ENCODE assay signal across 8 cellular contexts in genomic region chr20:20052074-20052970, GRCh38. TPM values are rescaled to one million over a fixed set of nuclear protein-coding genes. Genes with fewer than 3 reads are reported as not detected.
DNase-seq lines count a peak whose midpoint lies in the region; ATAC-seq and TF ChIP-seq lines count a peak whose summit lies in the region.

Gene CFAP61, plus strand, starts transcription at chr20:20052532. Its CDS starts 4,122 bp downstream, at chr20:20056654.
Gene CRNKL1, minus strand, starts transcription at chr20:20052466. Its CDS starts 124 bp downstream, at chr20:20052342.

- H3K27me3 ChIP-seq in osteoblast (ENCODE audit: insufficient read depth, low read length) (peaks cover 3% of the 10 kb centered on the region), thoracic aorta (replicated peaks; ENCODE audit: insufficient read depth) (no peaks in the 10 kb centered on the region)

- ATAC-seq in HG02678 (IDR thresholded peaks at IDR 0.05; ENCODE audit: unreplicated experiment) = peak; percentile 93
- peak; percentile 97 for ATAC-seq in thoracic aorta (ENCODE audit: insufficient number of reproducible peaks, low FRiP score, low read depth)

- peaks cover 6% of the 10 kb centered on the region for H4K20me1 ChIP-seq in osteoblast (ENCODE audit: insufficient read depth, low read length)

- peak within 1 kb of the TSS; percentile 82 for H3K4me3 ChIP-seq in GM12864 (ENCODE audit: low read depth, low read length)
- H3K4me3 ChIP-seq in osteoblast (ENCODE audit: insufficient read depth, low read length) = peak within 1 kb of the TSS; percentile 100
- peak within 1 kb of the TSS; percentile 90 for H3K4me3 ChIP-seq in thoracic aorta

- TF ChIP-seq CTCF in GM12864 (IDR thresholded peaks at IDR 0.05; ENCODE audit: low read depth, low read length, missing control alignments) (no peak), osteoblast (IDR thresholded peaks at IDR 0.05; ENCODE audit: extremely low read depth, low read depth, low read length) (no peak), thoracic aorta (IDR thresholded peaks at IDR 0.05) (no peak)

- peak within 1 kb of the TSS; percentile 92 for H3K4me2 ChIP-seq in osteoblast (ENCODE audit: insufficient read depth, low read length)

- intact Hi-C loops in head of caudate nucleus (cut with DNase I) = no loop called here

- peaks cover 23% of the 10 kb centered on the region for H3K79me2 ChIP-seq in osteoblast (ENCODE audit: insufficient read depth, low read length)

- DNase-seq in GM12864 (ENCODE audit: low read depth) = peak; percentile 98
- peak; percentile 96 for DNase-seq in NCI-H1105 treated with DMSO at 0.1 percent for 48 hours (lab: John Stamatoyannopoulos, UW)
- DNase-seq in SKM-1 treated with dmso at 0.1 percent for 144 hours (lab: John Stamatoyannopoulos, UW; ENCODE audit: unreplicated experiment) = peak; percentile 91
- peak; percentile 91 for DNase-seq in activated naive CD8-positive, alpha-beta T cell treated with anti-CD3 and anti-CD28 coated beads, Interleukin-2, amount 50 U/mL, for 16 hours (ENCODE audit: low read depth, low spot score)
- DNase-seq in head of caudate nucleus = peak; percentile 95 to 99 (median 98)
- peak; percentile 94 for DNase-seq in osteoblast (ENCODE audit: insufficient read length, low spot score, missing footprints)
- DNase-seq in thoracic aorta (ENCODE audit: low spot score) = peak; percentile 82

- peak within 1 kb of the TSS; percentile 99 for H2AFZ ChIP-seq in osteoblast (ENCODE audit: low read length)

- H3K27ac ChIP-seq in osteoblast (ENCODE audit: low read depth, low read length) = peak within 1 kb of the TSS; percentile 86
- H3K27ac ChIP-seq in thoracic aorta = peak within 1 kb of the TSS; percentile 75 to 94

- peaks cover 29% of the 10 kb centered on the region for H3K36me3 ChIP-seq in osteoblast (ENCODE audit: insufficient read depth, low read length)
- peaks cover 26% of the 10 kb centered on the region for H3K36me3 ChIP-seq in thoracic aorta

- H3K4me1 ChIP-seq in osteoblast (ENCODE audit: insufficient read depth, low read length) = peaks cover 7% of the 10 kb centered on the region
- H3K4me1 ChIP-seq in thoracic aorta (ENCODE audit: control insufficient read depth in 1 of 2, low read depth in 2 of 2) = peaks cover 8 to 18% of the 10 kb centered on the region in 2 donors

- H3K9me3 ChIP-seq in osteoblast (ENCODE audit: low read depth, low read length) (no peaks in the 10 kb centered on the region), thoracic aorta (no peaks in the 10 kb centered on the region)

RNA-seq across cellular contexts. Expression of gene CFAP61, which starts in this region (rescaled TPM):
- total RNA-seq in osteoblast = not detected in 2 replicates
- under 1 TPM in 1 of 2 donors, not detected in 1; 0.27 TPM for total RNA-seq in thoracic aorta

RNA-seq across cellular contexts. Expression of gene CRNKL1, which starts in this region (rescaled TPM):
- total RNA-seq in osteoblast (31.5 and 33.7 TPM in 2 replicates), thoracic aorta (10 to 100 TPM; 17.3 to 24.5 TPM)

Comparison
In these comparisons a context has a peak if more than half of its experiments do, and no peak if none do; other contexts are left out.
1. Peak in every context shown above with its lines: DNase-seq, ATAC-seq, H3K4me3 ChIP-seq and H3K27ac ChIP-seq.